In genomic region chr5:122999947-123000563, GRCh38 we compare ENCODE assay signal across 8 cellular contexts. TPM values are rescaled to one million over a fixed set of nuclear protein-coding genes. Genes with fewer than 3 reads are reported as not detected.
DNase-seq lines count a peak whose midpoint lies in the region; ATAC-seq and TF ChIP-seq lines count a peak whose summit lies in the region.

No MANE protein-coding gene starts in this region.

- no peaks in the 10 kb centered on the region for H3K9me3 ChIP-seq in heart left ventricle

- 68 to 75% (median 71%) methylated on average over 10 of the region's 10 CpGs for WGBS in heart left ventricle, 4 donors

- no peaks in the 10 kb centered on the region for H3K4me1 ChIP-seq in heart left ventricle

- intact Hi-C loops in heart left ventricle (cut with DNase I): no loop called here

- DNase-seq in NCI-H82 (lab: John Stamatoyannopoulos, UW) (peak; percentile 10), NCI-H82 treated with DMSO at 0.1 percent for 48 hours (lab: John Stamatoyannopoulos, UW; ENCODE audit: unreplicated experiment) (no peak), heart left ventricle (peak in 2 of 5 donors; percentile 15 to 25), NCI-H1048 (lab: John Stamatoyannopoulos, UW) (no peak)
- DNase-seq in stimulated activated naive CD8-positive, alpha-beta T cell treated with anti-CD3 and anti-CD28 coated beads, Interleukin-15, Interleukin-2, amounts not matched to agents 100 U/mL and 50 U/mL, for 24 hours: peak; percentile 51

- peak; percentile 81 for TF ChIP-seq CTCF in VCaP (conservative IDR thresholded peaks at IDR 0.05)
- TF ChIP-seq CTCF in heart left ventricle (IDR thresholded peaks at IDR 0.05): peak in 8 of 12 donors; percentile 15 to 48 (median 30)

- no peak overlapping the region for H3K4me3 ChIP-seq in heart left ventricle

- no peaks in the 10 kb centered on the region for H3K27me3 ChIP-seq in heart left ventricle

- H3K27ac ChIP-seq in VCaP: no peak overlapping the region
- H3K27ac ChIP-seq in heart left ventricle: no peak overlapping the region

- ATAC-seq in GM21381 (IDR thresholded peaks at IDR 0.05; ENCODE audit: unreplicated experiment): peak; percentile 79
- ATAC-seq in HG03469 (IDR thresholded peaks at IDR 0.05; ENCODE audit: unreplicated experiment): peak; percentile 89
- ATAC-seq in heart left ventricle: no peak
- no peak for ATAC-seq in stimulated activated naive CD8-positive, alpha-beta T cell treated with anti-CD3 and anti-CD28 coated beads, Interleukin-15, Interleukin-2, amounts not matched to agents 100 U/mL and 50 U/mL, for 24 hours

- TF ChIP-seq POLR2A in heart left ventricle (IDR thresholded peaks at IDR 0.05): no peak

- peaks cover 0 to 6% (median 4%) of the 10 kb centered on the region in 9 donors for H3K36me3 ChIP-seq in heart left ventricle

RNA-seq across cellular contexts. Expression of gene PPIC, which starts 36.5 kb away (rescaled TPM):
- 10 to 100 TPM; 37.9 to 50.8 (median 43.1) TPM for total RNA-seq in heart left ventricle
- 10 to 100 TPM; 32.7 to 61.0 TPM for polyA plus RNA-seq in heart left ventricle

Comparison
In these comparisons a context has a peak if more than half of its experiments do, and no peak if none do; other contexts are left out.
1. DNase-seq: peak in NCI-H82 (single experiment) and stimulated activated naive CD8-positive, alpha-beta T cell treated with anti-CD3 and anti-CD28 coated beads, Interleukin-15, Interleukin-2, amounts not matched to agents 100 U/mL and 50 U/mL, for 24 hours (single experiment); none in NCI-H82 treated with DMSO at 0.1 percent for 48 hours (single experiment) and NCI-H1048 (single experiment).
2. ATAC-seq: peak in GM21381 (single experiment) and HG03469 (single experiment); none in heart left ventricle (0 of 4) and stimulated activated naive CD8-positive, alpha-beta T cell treated with anti-CD3 and anti-CD28 coated beads, Interleukin-15, Interleukin-2, amounts not matched to agents 100 U/mL and 50 U/mL, for 24 hours (single experiment).